Comparison of ENCODE assay signal across 8 cellular contexts in genomic region chr13:102845630-102846260, GRCh38. TPM values are rescaled to one million over a fixed set of nuclear protein-coding genes. Genes with fewer than 3 reads are reported as not detected.
A peak's percentile ranks its signal among the peaks of the same experiment; 100 is the strongest.
DNase-seq lines count a peak whose midpoint lies in the region; ATAC-seq lines count a peak whose summit lies in the region.

TSS of gene ERCC5 (plus strand) at chr13:102846032. CDS start at chr13:102846267, 235 bp downstream.

- peak within 1 kb of the TSS; percentile 94 to 98 for H3K27ac Mint-ChIP-seq in effector memory CD8-positive, alpha-beta T cell
- peak within 1 kb of the TSS; percentile 96 for H3K27ac Mint-ChIP-seq in memory B cell

- no peaks in the 10 kb centered on the region for H3K27me3 Mint-ChIP-seq in effector memory CD8-positive, alpha-beta T cell
- H3K27me3 Mint-ChIP-seq in memory B cell = no peaks in the 10 kb centered on the region

- peaks cover 35% of the 10 kb centered on the region for H3K36me3 Mint-ChIP-seq in effector memory CD8-positive, alpha-beta T cell (ENCODE audit: insufficient read depth)
- H3K36me3 Mint-ChIP-seq in memory B cell = peaks cover 3% of the 10 kb centered on the region

- ATAC-seq in GM21360 (IDR thresholded peaks at IDR 0.05; ENCODE audit: unreplicated experiment) (peak; percentile 81), memory B cell (ENCODE audit: low read depth) (peak; percentile 79)
- ATAC-seq in effector memory CD8-positive, alpha-beta T cell (replicated peaks) = peak; percentile 78

- H3K9me3 Mint-ChIP-seq in effector memory CD8-positive, alpha-beta T cell = no peaks in the 10 kb centered on the region
- H3K9me3 Mint-ChIP-seq in memory B cell = no peaks in the 10 kb centered on the region

- DNase-seq in COLO668 (lab: John Stamatoyannopoulos, UW; ENCODE audit: unreplicated experiment) (peak; percentile 99), HT1080 (ENCODE audit: low read depth) (peak; percentile 96), NOMO-1 treated with dmso at 0.1 percent for 144 hours (lab: John Stamatoyannopoulos, UW; ENCODE audit: unreplicated experiment) (peak; percentile 95), memory B cell (ENCODE audit: low spot score in 2 of 2) (peak; percentile 95 to 99)
- peak; percentile 88 to 97 (median 95) for DNase-seq in activated CD8-positive, alpha-beta memory T cell treated with anti-CD3 and anti-CD28 coated beads for 48 hours (ENCODE audit: low read depth in 2 of 3, low spot score in 2 of 3)
- DNase-seq in effector memory CD8-positive, alpha-beta T cell = peak; percentile 97 to 98 (median 97)
- peak; percentile 93 for DNase-seq in stimulated activated CD8-positive, alpha-beta memory T cell treated with anti-CD3 and anti-CD28 coated beads, Interleukin-12 subunit alpha, Interleukin-12 subunit beta, amount 100 ng/mL, for 24 hours (ENCODE audit: extremely low read depth)

- peak within 1 kb of the TSS; percentile 90 to 97 for H3K4me3 Mint-ChIP-seq in effector memory CD8-positive, alpha-beta T cell
- H3K4me3 Mint-ChIP-seq in memory B cell = peak within 1 kb of the TSS; percentile 92

- H3K4me1 Mint-ChIP-seq in effector memory CD8-positive, alpha-beta T cell (ENCODE audit: low read depth in 2 of 2) = peaks cover 26 to 40% of the 10 kb centered on the region in 2 donors
- peaks cover 26% of the 10 kb centered on the region for H3K4me1 Mint-ChIP-seq in memory B cell

RNA-seq across cellular contexts. Expression of gene ERCC5, which starts in this region (rescaled TPM):
- 51.9 and 61.9 TPM in 2 replicates for total RNA-seq in HT1080 (2014; rRNA removed; shearing (Covaris generic))
- polyA plus RNA-seq in HT1080 (2015; cell fraction: cytosol; rRNA removed) = 30.1 and 36.8 TPM in 2 replicates
- 136 and 142 TPM in 2 replicates for polyA plus RNA-seq in HT1080 (2015; cell fraction: nucleus; rRNA removed)

Comparison
In these comparisons a context has a peak if more than half of its experiments do, and no peak if none do; other contexts are left out.
1. Peak in every context shown above with its lines: DNase-seq and ATAC-seq.